Comparison of ENCODE assay signal across 8 cellular contexts in the genomic region with DNA sequence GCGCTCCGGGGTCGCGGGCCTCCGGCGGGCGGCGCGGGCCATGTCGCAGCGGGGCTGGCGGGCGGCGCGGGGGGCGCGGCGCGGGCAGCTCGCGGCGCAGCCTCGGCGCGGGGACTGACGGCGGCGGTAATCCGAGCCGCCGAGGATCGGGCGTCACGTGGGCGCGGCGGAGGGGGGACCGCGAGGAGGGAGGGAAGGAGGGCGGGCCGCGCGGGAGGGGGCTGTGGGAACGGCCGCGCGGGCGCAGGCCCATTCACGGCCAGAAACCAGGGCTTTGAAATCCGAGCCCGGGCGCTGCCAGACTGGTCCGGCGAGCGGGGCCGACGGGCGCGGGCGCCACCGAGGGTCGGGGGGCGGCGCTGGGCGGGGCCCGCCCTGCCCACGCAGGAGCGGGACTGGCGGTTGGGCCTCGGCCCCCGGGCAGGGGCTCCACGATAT. TPM values are rescaled to one million over a fixed set of nuclear protein-coding genes. Genes with fewer than 3 reads are reported as not detected.
A peak's percentile ranks its signal among the peaks of the same experiment; 100 is the strongest.
DNase-seq lines count a peak whose midpoint lies in the region; ATAC-seq and TF ChIP-seq lines count a peak whose summit lies in the region.

A gene with protein sequence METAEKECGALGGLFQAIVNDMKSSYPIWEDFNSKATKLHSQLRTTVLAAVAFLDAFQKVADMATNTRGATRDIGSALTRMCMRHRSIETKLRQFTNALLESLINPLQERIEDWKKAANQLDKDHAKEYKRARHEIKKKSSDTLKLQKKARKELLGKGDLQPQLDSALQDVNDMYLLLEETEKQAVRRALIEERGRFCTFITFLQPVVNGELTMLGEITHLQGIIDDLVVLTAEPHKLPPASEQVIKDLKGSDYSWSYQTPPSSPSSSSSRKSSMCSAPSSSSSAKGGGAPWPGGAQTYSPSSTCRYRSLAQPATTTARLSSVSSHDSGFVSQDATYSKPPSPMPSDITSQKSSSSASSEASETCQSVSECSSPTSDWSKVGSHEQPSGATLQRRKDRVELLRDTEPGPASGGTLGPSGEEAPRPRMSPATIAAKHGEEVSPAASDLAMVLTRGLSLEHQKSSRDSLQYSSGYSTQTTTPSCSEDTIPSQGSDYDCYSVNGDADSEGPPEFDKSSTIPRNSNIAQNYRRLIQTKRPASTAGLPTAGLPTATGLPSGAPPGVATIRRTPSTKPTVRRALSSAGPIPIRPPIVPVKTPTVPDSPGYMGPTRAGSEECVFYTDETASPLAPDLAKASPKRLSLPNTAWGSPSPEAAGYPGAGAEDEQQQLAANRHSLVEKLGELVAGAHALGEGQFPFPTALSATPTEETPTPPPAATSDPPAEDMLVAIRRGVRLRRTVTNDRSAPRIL (minus strand): TSS at position 116 of the 438 bp plus-strand sequence. CDS start 262 bp downstream, outside the sequence.

- H3F3A ChIP-seq in PC-3 (ENCODE audit: low read length, unreplicated experiment), result no peaks in the 10 kb centered on the region

- no peaks in the 10 kb centered on the region for H3K9me2 ChIP-seq in PC-3 (replicated peaks; ENCODE audit: low read length)

- H3K27ac Mint-ChIP-seq in HFFc6, result peak within 1 kb of the TSS; percentile 91
- H3K27ac Mint-ChIP-seq in MCF 10A (ENCODE audit: low read depth, unreplicated experiment), result peak within 1 kb of the TSS; percentile 75

- H3K4me3 Mint-ChIP-seq in HFFc6 (peak within 1 kb of the TSS; percentile 90), MCF 10A (ENCODE audit: unreplicated experiment) (peak within 1 kb of the TSS; percentile 76)

- no peak for TF ChIP-seq CTCF in HFFc6 (IDR thresholded peaks at IDR 0.05)
- TF ChIP-seq CTCF in PC-3 (conservative IDR thresholded peaks at IDR 0.05; ENCODE audit: low read depth, low read length), result no peak
- no peak for TF ChIP-seq CTCF in MCF 10A (IDR thresholded peaks at IDR 0.05; ENCODE audit: unreplicated experiment)

- no peaks in the 10 kb centered on the region for H3K36me3 ChIP-seq in PC-3 (ENCODE audit: low read depth, low read length)
- H3K36me3 ChIP-seq in rectal smooth muscle tissue (ENCODE audit: control insufficient read depth, insufficient read depth, low read length), result no peaks in the 10 kb centered on the region

- CTCF ChIA-PET in PC-3 (lab: Charles Lee) (no interaction called here), MCF 10A (lab: Yijun Ruan, JAX) (interaction anchor here (5.7 kb wide), 1 partner anchor 84 kb away, joined by 69 read pairs; no protein-coding TSS in a partner anchor)

- H3K27me3 Mint-ChIP-seq in HFFc6 (ENCODE audit: insufficient read depth), result peaks cover 8% of the 10 kb centered on the region
- no peaks in the 10 kb centered on the region for H3K27me3 Mint-ChIP-seq in MCF 10A (ENCODE audit: insufficient read depth, unreplicated experiment)

- H3K4me1 Mint-ChIP-seq in HFFc6 (ENCODE audit: low read depth) (peaks cover 46% of the 10 kb centered on the region), MCF 10A (ENCODE audit: insufficient read depth, unreplicated experiment) (peaks cover 37% of the 10 kb centered on the region)

- H3K4me3 ChIP-seq in PC-3 (ENCODE audit: low read length) (peak within 1 kb of the TSS; percentile 94), rectal smooth muscle tissue (ENCODE audit: low read length) (peak within 1 kb of the TSS; percentile 75)

- H3K79me2 ChIP-seq in PC-3 (ENCODE audit: low read length), result peaks cover 45% of the 10 kb centered on the region

- ATAC-seq in PC-3, result peak; percentile 67
- ATAC-seq in HG02798 (IDR thresholded peaks at IDR 0.05; ENCODE audit: poor library complexity, unreplicated experiment), result no peak
- ATAC-seq in GM21576 (IDR thresholded peaks at IDR 0.05; ENCODE audit: unreplicated experiment), result no peak

- no TSS peak for BruUV-seq in PC-3 (replicated peaks; lab: Mats Ljungman, UMichigan)
- BruUV-seq in MCF 10A (replicated peaks; lab: Mats Ljungman, UMichigan), result no TSS peak

- H3K4me1 ChIP-seq in PC-3 (ENCODE audit: insufficient read depth, low read length) (peaks cover 18% of the 10 kb centered on the region), rectal smooth muscle tissue (ENCODE audit: control insufficient read depth, insufficient read depth, low read length) (peaks cover 77% of the 10 kb centered on the region)

- H4K20me1 ChIP-seq in PC-3 (ENCODE audit: low read length), result no peaks in the 10 kb centered on the region

- no peaks in the 10 kb centered on the region for H3K9me3 ChIP-seq in PC-3 (ENCODE audit: low read length)

- peak within 1 kb of the TSS; percentile 92 for H3K4me2 ChIP-seq in PC-3 (ENCODE audit: low read length)

- H3K27ac ChIP-seq in PC-3 (ENCODE audit: low read length), result no peak within 1 kb of the TSS
- H3K27ac ChIP-seq in rectal smooth muscle tissue (ENCODE audit: low read depth, low read length), result peak within 1 kb of the TSS; percentile 98

- DNase-seq in CD1c-positive myeloid dendritic cell (ENCODE audit: extremely low spot score) (peak; percentile 7), HFFc6 (peak; percentile 73), PC-3 (peak; percentile 78), MCF 10A (ENCODE audit: unreplicated experiment) (peak; percentile 77), hypothalamus (lab: John Stamatoyannopoulos, UW) (peak in 48 of 51 donors; percentile 15 to 91 (median 78))

- H3K36me3 Mint-ChIP-seq in HFFc6 (ENCODE audit: low read depth) (no peaks in the 10 kb centered on the region), MCF 10A (ENCODE audit: insufficient read depth, unreplicated experiment) (peaks cover 6% of the 10 kb centered on the region)

- no peak within 1 kb of the TSS for H2AFZ ChIP-seq in PC-3 (ENCODE audit: low read length)

- no peaks in the 10 kb centered on the region for H3K9me3 Mint-ChIP-seq in HFFc6
- H3K9me3 Mint-ChIP-seq in MCF 10A (ENCODE audit: unreplicated experiment), result no peaks in the 10 kb centered on the region

- intact Hi-C loops in PC-3 (cut with micrococcal nuclease) (loop anchor here (2.0 kb wide), 1 partner anchor 61 kb away; no protein-coding TSS in a partner anchor), MCF 10A (cut with micrococcal nuclease) (loop anchor here (1.0 to 2.0 kb wide), 4 partner anchors 21 to 85 kb away; no protein-coding TSS in a partner anchor)

- H3K9ac ChIP-seq in PC-3 (ENCODE audit: low read length), result peak within 1 kb of the TSS; percentile 71
- H3K9ac ChIP-seq in rectal smooth muscle tissue (ENCODE audit: low read length), result peak within 1 kb of the TSS; percentile 63

- no peaks in the 10 kb centered on the region for H3K27me3 ChIP-seq in PC-3 (ENCODE audit: low read length)
- no peaks in the 10 kb centered on the region for H3K27me3 ChIP-seq in rectal smooth muscle tissue (ENCODE audit: control insufficient read depth, insufficient read depth, low read length)

- POLR2A ChIA-PET in PC-3 (lab: Charles Lee; ENCODE audit: unreplicated experiment), result no interaction called here
- POLR2A ChIA-PET in MCF 10A (lab: Yijun Ruan, JAX), result interaction anchor here (1.1 to 2.9 kb wide), 4 partner anchors 10 to 85 kb away, joined by 3 to 12 read pairs (median 6); no protein-coding TSS in a partner anchor

RNA-seq across cellular contexts. Expression of the gene that starts here (rescaled TPM):
- total RNA-seq in HFFc6 (2021; fragmentation: NEBNext Ultra II Directional; extraction: Animal tissue kit (Norgen Biotek cat#: 25700)), result 10 to 100 TPM; 82.0 to 96.1 (median 86.5) TPM
- 18.7 and 39.2 TPM in 2 replicates for total RNA-seq in PC-3 (2014; rRNA removed)
- 75.8 and 78.7 TPM in 2 replicates for total RNA-seq in MCF 10A (2022)

Comparison
In these comparisons a context has a peak if more than half of its experiments do, and no peak if none do; other contexts are left out.
1. DNase-seq: peak in every context shown above with its lines; median percentile 78 in PC-3; 78 in hypothalamus; 77 in MCF 10A; 73 in HFFc6; 7 in CD1c-positive myeloid dendritic cell.